15 cellular contexts compared by ENCODE assay signal in genomic region chr14:58149196-58149595, GRCh38. TPM values are rescaled to one million over a fixed set of nuclear protein-coding genes. Genes with fewer than 3 reads are reported as not detected.
DNase-seq lines count a peak whose midpoint lies in the region; FAIRE-seq and TF ChIP-seq lines count a peak whose summit lies in the region.
"Had no signal": no experiment of that assay in that cellular context is flagged by ENCODE, and none has a peak within 500 bp of the region (broad histone marks: within the 10 kb centered on the region; RNA-seq: fewer than 3 reads in every experiment).

No MANE protein-coding gene starts in this region.

- peak; percentile 69 for DNase-seq in NCI-H82 (lab: John Stamatoyannopoulos, UW)
- no peak for DNase-seq in NCI-H82 treated with DMSO at 0.1 percent for 48 hours (lab: John Stamatoyannopoulos, UW; ENCODE audit: unreplicated experiment)
- DNase-seq in urothelium cell line (ENCODE audit: low spot score): no peak
- no peak for DNase-seq in T-helper 9 cell
- no peak for DNase-seq in anterior cingulate cortex (lab: John Stamatoyannopoulos, UW)
- no peak for DNase-seq in NCI-H1105 (lab: John Stamatoyannopoulos, UW)
- DNase-seq: AML-193; CD4-positive, CD25-positive, alpha-beta regulatory T cell; DMS53; GF-D8; HCEC 1CT; HFFc6; IMR-90 had no signal

- H3K4me1 Mint-ChIP-seq in brain: peaks cover 62% of the 10 kb centered on the region
- peaks cover 24% of the 10 kb centered on the region for H3K4me1 Mint-ChIP-seq in nephron

- H3K27ac Mint-ChIP-seq in brain (peak overlapping the region in 1 of 5 experiments; percentile 15), nephron (peak overlapping the region in 1 of 3 experiments; percentile 2)
- H3K27ac Mint-ChIP-seq: CD4-positive, CD25-positive, alpha-beta regulatory T cell; HFFc6 had no signal

- H3K36me3 Mint-ChIP-seq in brain (no peaks in the 10 kb centered on the region), nephron (ENCODE audit: low read depth) (no peaks in the 10 kb centered on the region)
- H3K36me3 Mint-ChIP-seq: CD4-positive, CD25-positive, alpha-beta regulatory T cell had no signal

- H3K4me3 Mint-ChIP-seq in brain (peak overlapping the region; percentile 48 to 96 (median 91)), nephron (peak overlapping the region; percentile 48 to 49 (median 49))
- H3K4me3 Mint-ChIP-seq: HFFc6 had no signal

- H3K9me3 Mint-ChIP-seq in brain: no peaks in the 10 kb centered on the region
- H3K9me3 Mint-ChIP-seq in nephron: no peaks in the 10 kb centered on the region
- H3K9me3 Mint-ChIP-seq: HFFc6 had no signal

- peak; percentile 27 for FAIRE-seq in urothelium cell line (lab: Jason Lieb, UNC)

- H3K27me3 Mint-ChIP-seq in brain: peaks cover 11% of the 10 kb centered on the region
- peaks cover 23% of the 10 kb centered on the region for H3K27me3 Mint-ChIP-seq in nephron (ENCODE audit: low read depth)

- TF ChIP-seq CTCF in brain (conservative IDR thresholded peaks at IDR 0.05) (no peak), nephron (IDR thresholded peaks at IDR 0.05; ENCODE audit: unreplicated experiment in 3 of 3) (no peak)

RNA-seq across cellular contexts. Expression of gene ARMH4, which starts 2.8 kb away (rescaled TPM):
- 8.0 TPM for polyA plus RNA-seq in brain (ENCODE audit: insufficient read depth, low read depth, low replicate concordance)

RNA-seq across cellular contexts. Expression of gene ACTR10, which starts 50.8 kb away (rescaled TPM):
- polyA plus RNA-seq in brain (ENCODE audit: insufficient read depth, low read depth, low replicate concordance): 67.5 TPM
